Comparison of ENCODE assay signal across 1 cellular context in genomic region chr4:112230879-112231778, GRCh38.
A peak's percentile ranks its signal among the peaks of the same experiment; 100 is the strongest.
TF ChIP-seq lines count a peak whose summit lies in the region.

No MANE protein-coding gene starts in this region.

TF ChIP-seq in HEK293, 187 proteins besides CTCF, POLR2A, EP300 and RAD21 (continued from another document):
- 0 out of 2 replicates have a peak, but pooled peaks have one; percentile 24 for TF ChIP-seq PRDM10 (tag by site-specific recombination; IDR thresholded peaks at IDR 0.05)
- no peak for TF ChIP-seq ZFP69B (tag by site-specific recombination; IDR thresholded peaks at IDR 0.05)
- TF ChIP-seq ZNF837 (tag by site-specific recombination; IDR thresholded peaks at IDR 0.05), result no peak
- peak; percentile 93 for TF ChIP-seq ZBTB11 (tag by site-specific recombination; conservative IDR thresholded peaks at IDR 0.05; ENCODE audit: low read depth)
- TF ChIP-seq ZNF473 (tag by site-specific recombination; IDR thresholded peaks at IDR 0.05), result no peak
